Comparison of ENCODE assay signal across 8 cellular contexts in the genomic region with DNA sequence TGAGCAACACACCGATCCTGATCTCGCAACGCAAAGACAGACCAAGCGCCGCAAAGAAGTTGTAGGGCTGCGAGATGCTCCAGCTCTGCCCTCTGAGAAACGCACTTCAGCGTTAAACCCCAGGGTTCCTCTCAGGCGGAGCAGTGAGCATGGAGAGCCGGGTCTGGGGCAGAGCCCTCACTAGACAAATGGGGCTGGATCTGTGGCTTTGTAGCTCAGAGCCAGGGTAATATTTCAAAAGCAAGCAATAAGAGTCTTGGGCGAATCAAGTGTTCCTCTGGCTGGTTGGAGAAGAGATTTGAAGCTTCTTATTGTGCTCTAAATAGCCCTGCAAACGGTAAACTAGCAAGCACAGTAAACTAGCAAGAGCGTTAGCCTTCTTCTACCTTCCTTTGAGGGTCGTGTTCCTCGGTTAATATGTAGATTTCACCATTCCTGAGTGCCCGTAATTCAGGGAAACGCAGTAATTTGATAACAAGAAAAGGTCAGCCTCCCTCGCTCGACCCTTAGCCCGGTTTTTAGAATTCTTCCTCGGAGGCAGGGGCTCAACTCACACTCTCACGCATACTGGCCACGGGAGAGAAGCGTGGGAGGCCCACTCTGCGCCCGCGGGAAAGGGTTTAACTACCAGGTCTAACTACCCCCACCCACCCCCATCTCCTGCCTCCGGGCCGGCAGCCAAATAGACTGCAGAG. TPM values are rescaled to one million over a fixed set of nuclear protein-coding genes. Genes with fewer than 3 reads are reported as not detected.
DNase-seq lines count a peak whose midpoint lies in the region; ATAC-seq and TF ChIP-seq lines count a peak whose summit lies in the region.

No MANE protein-coding gene starts in this region.

- H3K27me3 ChIP-seq in AG04450 (ENCODE audit: control insufficient read depth, insufficient read depth, low read length): no peaks in the 10 kb centered on the region
- peaks cover 45% of the 10 kb centered on the region for H3K27me3 ChIP-seq in H7 (ENCODE audit: control insufficient read depth, insufficient read depth, low read length)
- no peaks in the 10 kb centered on the region for H3K27me3 ChIP-seq in RWPE2 (ENCODE audit: insufficient read depth, poor library complexity, severe bottlenecking)
- H3K27me3 ChIP-seq in iPS-15b (ENCODE audit: control insufficient read depth, insufficient read depth, low read length): peaks cover 61% of the 10 kb centered on the region
- peaks cover 6 to 29% (median 23%) of the 10 kb centered on the region in 3 donors for H3K27me3 ChIP-seq in skeletal muscle tissue (ENCODE audit: control insufficient read depth in 3 of 3, insufficient read depth in 3 of 3, low read length in 3 of 3)

- H3K4me3 ChIP-seq in AG04450 (ENCODE audit: low read depth, low read length) (peak overlapping the region; percentile 59), H7 (ENCODE audit: insufficient read depth, low read depth, low read length) (peak overlapping the region; percentile 8), RWPE2 (ENCODE audit: severe bottlenecking) (peak overlapping the region; percentile 21), iPS-15b (ENCODE audit: low read depth, low read length) (peak overlapping the region; percentile 43), skeletal muscle tissue (ENCODE audit: low read length in 3 of 3) (peak overlapping the region; percentile 30 to 41 (median 38))

- H3K9ac ChIP-seq in iPS-15b (ENCODE audit: low read depth, low read length) (no peak overlapping the region), skeletal muscle tissue (ENCODE audit: low read depth in 1 of 3, low read length in 3 of 3) (no peak overlapping the region)

- H3K9me3 ChIP-seq in AG04450 (ENCODE audit: control insufficient read depth, insufficient read depth, low read length): no peaks in the 10 kb centered on the region
- H3K9me3 ChIP-seq in RWPE2 (ENCODE audit: severe bottlenecking): no peaks in the 10 kb centered on the region
- no peaks in the 10 kb centered on the region for H3K9me3 ChIP-seq in iPS-15b (ENCODE audit: control insufficient read depth, insufficient read depth, low read length)
- H3K9me3 ChIP-seq in skeletal muscle tissue (ENCODE audit: control insufficient read depth in 3 of 3, low read length in 3 of 3): peaks cover 0 to 6% (median 0%) of the 10 kb centered on the region in 3 donors

- POLR2A ChIA-PET in AG04450 (lab: Yijun Ruan, JAX): interaction anchor here (0.7 to 2.2 kb wide), 5 partner anchors 239 to 995 kb away, joined by 3 to 18 read pairs (median 4); a partner anchor contains a TSS

- H3K27ac ChIP-seq in AG04450 (ENCODE audit: low read depth, low read length): peak overlapping the region; percentile 87
- peak overlapping the region; percentile 58 for H3K27ac ChIP-seq in RWPE2 (ENCODE audit: poor library complexity, severe bottlenecking)
- no peak overlapping the region for H3K27ac ChIP-seq in skeletal muscle tissue (ENCODE audit: low read depth, low read length)

- no peak for TF ChIP-seq CTCF in AG04450 (IDR thresholded peaks at IDR 0.05; ENCODE audit: low read depth, low read length)
- TF ChIP-seq CTCF in RWPE2 (IDR thresholded peaks at IDR 0.05; ENCODE audit: poor library complexity, severe bottlenecking): no peak

- CTCF ChIA-PET in AG04450 (lab: Charles Lee): interaction anchor here (0.6 to 6.5 kb wide), 15 partner anchors 12 to 1003 kb away, joined by 3 to 93 read pairs (median 3); a partner anchor contains a TSS

- H3K36me3 ChIP-seq in H7 (replicated peaks; ENCODE audit: control insufficient read depth, insufficient read depth, low read length): no peaks in the 10 kb centered on the region
- H3K36me3 ChIP-seq in RWPE2 (ENCODE audit: low read depth): peaks cover 9% of the 10 kb centered on the region
- no peaks in the 10 kb centered on the region for H3K36me3 ChIP-seq in iPS-15b (ENCODE audit: control insufficient read depth, insufficient read depth, low read length)
- no peaks in the 10 kb centered on the region for H3K36me3 ChIP-seq in skeletal muscle tissue (ENCODE audit: control insufficient read depth in 3 of 3, insufficient read depth in 3 of 3, low read length in 3 of 3)

- ATAC-seq in RWPE2 (ENCODE audit: low read depth): peak; percentile 46

- H3K4me1 ChIP-seq in RWPE2 (ENCODE audit: insufficient read depth, poor library complexity, severe bottlenecking) (peaks cover 48% of the 10 kb centered on the region), iPS-15b (ENCODE audit: control insufficient read depth, insufficient read depth, low read length) (peaks cover 16% of the 10 kb centered on the region), skeletal muscle tissue (ENCODE audit: control insufficient read depth in 3 of 3, insufficient read depth in 3 of 3, low read length in 3 of 3) (no peaks in the 10 kb centered on the region)

- DNase-seq in AG04450 (ENCODE audit: low read depth, low spot score) (peak; percentile 34), H7 (peak; percentile 38), RWPE2 (ENCODE audit: low spot score) (no peak), NCI-H2029 (lab: John Stamatoyannopoulos, UW) (no peak), middle frontal gyrus (ENCODE audit: extremely low spot score, low spot score) (no peak)
- DNase-seq in NK-92 treated with Interleukin-12 subunit alpha and Interleukin-12 subunit beta, amount 100 ng/mL, for 24 hours (lab: John Stamatoyannopoulos, UW): no peak

RNA-seq across cellular contexts. Expression of a gene that starts 6.7 kb away (rescaled TPM):
- 14.1 and 16.0 TPM in 2 replicates for polyA plus RNA-seq in AG04450 (2011; rRNA removed)
- 9.3 and 15.9 TPM in 2 replicates for polyA minus RNA-seq in AG04450 (2011; rRNA and poly(A)+ RNA removed)
- 2.2 and 3.1 TPM in 2 replicates for total RNA-seq in H7 (2014; rRNA removed; shearing (Covaris generic))
- 4.2 TPM for total RNA-seq in skeletal muscle tissue

Comparison
In these comparisons a context has a peak if more than half of its experiments do, and no peak if none do; other contexts are left out.
1. DNase-seq: peak in AG04450 (single experiment) and H7 (single experiment); none in RWPE2 (single experiment), NCI-H2029 (single experiment), NK-92 treated with Interleukin-12 subunit alpha and Interleukin-12 subunit beta, amount 100 ng/mL, for 24 hours (single experiment) and middle frontal gyrus (single experiment).
2. H3K4me3 ChIP-seq: peak in every context shown above with its lines; median percentile 59 in AG04450; 43 in iPS-15b; 38 in skeletal muscle tissue; 21 in RWPE2; 8 in H7.